ENCODE assay signal across 1 cellular context in genomic region chr20:290081-290831, GRCh38.
TF ChIP-seq lines count a peak whose summit lies in the region.

A gene with protein sequence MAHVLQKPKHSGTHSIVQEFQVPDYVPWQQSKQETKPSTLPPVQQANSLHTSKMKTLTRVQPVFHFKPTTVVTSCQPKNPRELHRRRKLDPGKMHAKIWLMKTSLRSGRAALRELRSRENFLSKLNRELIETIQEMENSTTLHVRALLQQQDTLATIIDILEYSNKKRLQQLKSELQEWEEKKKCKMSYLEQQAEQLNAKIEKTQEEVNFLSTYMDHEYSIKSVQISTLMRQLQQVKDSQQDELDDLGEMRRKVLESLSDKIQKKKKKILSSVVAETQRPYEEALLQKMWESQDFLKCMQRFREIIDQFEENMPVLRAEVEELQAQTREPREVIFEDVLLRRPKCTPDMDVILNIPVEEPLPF (minus strand): TSS chr20:290750. CDS start chr20:290610, 140 bp downstream.

TF ChIP-seq in HepG2, 621 proteins besides CTCF, POLR2A, EP300 and RAD21 (continued from another document and continues in another):
- TF ChIP-seq, protein P1, sequence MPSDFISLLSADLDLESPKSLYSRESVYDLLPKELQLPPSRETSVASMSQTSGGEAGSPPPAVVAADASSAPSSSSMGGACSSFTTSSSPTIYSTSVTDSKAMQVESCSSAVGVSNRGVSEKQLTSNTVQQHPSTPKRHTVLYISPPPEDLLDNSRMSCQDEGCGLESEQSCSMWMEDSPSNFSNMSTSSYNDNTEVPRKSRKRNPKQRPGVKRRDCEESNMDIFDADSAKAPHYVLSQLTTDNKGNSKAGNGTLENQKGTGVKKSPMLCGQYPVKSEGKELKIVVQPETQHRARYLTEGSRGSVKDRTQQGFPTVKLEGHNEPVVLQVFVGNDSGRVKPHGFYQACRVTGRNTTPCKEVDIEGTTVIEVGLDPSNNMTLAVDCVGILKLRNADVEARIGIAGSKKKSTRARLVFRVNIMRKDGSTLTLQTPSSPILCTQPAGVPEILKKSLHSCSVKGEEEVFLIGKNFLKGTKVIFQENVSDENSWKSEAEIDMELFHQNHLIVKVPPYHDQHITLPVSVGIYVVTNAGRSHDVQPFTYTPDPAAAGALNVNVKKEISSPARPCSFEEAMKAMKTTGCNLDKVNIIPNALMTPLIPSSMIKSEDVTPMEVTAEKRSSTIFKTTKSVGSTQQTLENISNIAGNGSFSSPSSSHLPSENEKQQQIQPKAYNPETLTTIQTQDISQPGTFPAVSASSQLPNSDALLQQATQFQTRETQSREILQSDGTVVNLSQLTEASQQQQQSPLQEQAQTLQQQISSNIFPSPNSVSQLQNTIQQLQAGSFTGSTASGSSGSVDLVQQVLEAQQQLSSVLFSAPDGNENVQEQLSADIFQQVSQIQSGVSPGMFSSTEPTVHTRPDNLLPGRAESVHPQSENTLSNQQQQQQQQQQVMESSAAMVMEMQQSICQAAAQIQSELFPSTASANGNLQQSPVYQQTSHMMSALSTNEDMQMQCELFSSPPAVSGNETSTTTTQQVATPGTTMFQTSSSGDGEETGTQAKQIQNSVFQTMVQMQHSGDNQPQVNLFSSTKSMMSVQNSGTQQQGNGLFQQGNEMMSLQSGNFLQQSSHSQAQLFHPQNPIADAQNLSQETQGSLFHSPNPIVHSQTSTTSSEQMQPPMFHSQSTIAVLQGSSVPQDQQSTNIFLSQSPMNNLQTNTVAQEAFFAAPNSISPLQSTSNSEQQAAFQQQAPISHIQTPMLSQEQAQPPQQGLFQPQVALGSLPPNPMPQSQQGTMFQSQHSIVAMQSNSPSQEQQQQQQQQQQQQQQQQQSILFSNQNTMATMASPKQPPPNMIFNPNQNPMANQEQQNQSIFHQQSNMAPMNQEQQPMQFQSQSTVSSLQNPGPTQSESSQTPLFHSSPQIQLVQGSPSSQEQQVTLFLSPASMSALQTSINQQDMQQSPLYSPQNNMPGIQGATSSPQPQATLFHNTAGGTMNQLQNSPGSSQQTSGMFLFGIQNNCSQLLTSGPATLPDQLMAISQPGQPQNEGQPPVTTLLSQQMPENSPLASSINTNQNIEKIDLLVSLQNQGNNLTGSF (CRISPR knock-in tag; IDR thresholded peaks at IDR 0.05): no peak
- no peak for TF ChIP-seq GATA4 (IDR thresholded peaks at IDR 0.05; ENCODE audit: borderline replicate concordance, low read depth)
- TF ChIP-seq NBN (conservative IDR thresholded peaks at IDR 0.05): no peak
- no peak; the same call in 1 of the 2 replicates for TF ChIP-seq ZNF274 (CRISPR knock-in tag; IDR thresholded peaks at IDR 0.05)
- no peak for TF ChIP-seq ZNF460 (CRISPR knock-in tag; IDR thresholded peaks at IDR 0.05; ENCODE audit: borderline replicate concordance)
- TF ChIP-seq BORCS8-MEF2B (CRISPR knock-in tag; IDR thresholded peaks at IDR 0.05): peak; percentile 82; the same call in 1 of the 2 replicates
- peak; percentile 86 for TF ChIP-seq PHF8 (CRISPR knock-in tag; IDR thresholded peaks at IDR 0.05)
- peak; percentile 24; the same call in 1 of the 2 replicates for TF ChIP-seq ZSCAN31 (CRISPR knock-in tag; IDR thresholded peaks at IDR 0.05; ENCODE audit: low read depth)
- TF ChIP-seq SIX1 (CRISPR knock-in tag; IDR thresholded peaks at IDR 0.05; ENCODE audit: borderline replicate concordance): no peak
- TF ChIP-seq ZNF891 (CRISPR knock-in tag; IDR thresholded peaks at IDR 0.05): no peak
- TF ChIP-seq GABPB1 (CRISPR knock-in tag; IDR thresholded peaks at IDR 0.05): peak; percentile 50
- TF ChIP-seq ZFP91 (CRISPR knock-in tag; IDR thresholded peaks at IDR 0.05; ENCODE audit: borderline replicate concordance): peak; percentile 40; the same call in 1 of the 2 replicates
- TF ChIP-seq, protein P2, sequence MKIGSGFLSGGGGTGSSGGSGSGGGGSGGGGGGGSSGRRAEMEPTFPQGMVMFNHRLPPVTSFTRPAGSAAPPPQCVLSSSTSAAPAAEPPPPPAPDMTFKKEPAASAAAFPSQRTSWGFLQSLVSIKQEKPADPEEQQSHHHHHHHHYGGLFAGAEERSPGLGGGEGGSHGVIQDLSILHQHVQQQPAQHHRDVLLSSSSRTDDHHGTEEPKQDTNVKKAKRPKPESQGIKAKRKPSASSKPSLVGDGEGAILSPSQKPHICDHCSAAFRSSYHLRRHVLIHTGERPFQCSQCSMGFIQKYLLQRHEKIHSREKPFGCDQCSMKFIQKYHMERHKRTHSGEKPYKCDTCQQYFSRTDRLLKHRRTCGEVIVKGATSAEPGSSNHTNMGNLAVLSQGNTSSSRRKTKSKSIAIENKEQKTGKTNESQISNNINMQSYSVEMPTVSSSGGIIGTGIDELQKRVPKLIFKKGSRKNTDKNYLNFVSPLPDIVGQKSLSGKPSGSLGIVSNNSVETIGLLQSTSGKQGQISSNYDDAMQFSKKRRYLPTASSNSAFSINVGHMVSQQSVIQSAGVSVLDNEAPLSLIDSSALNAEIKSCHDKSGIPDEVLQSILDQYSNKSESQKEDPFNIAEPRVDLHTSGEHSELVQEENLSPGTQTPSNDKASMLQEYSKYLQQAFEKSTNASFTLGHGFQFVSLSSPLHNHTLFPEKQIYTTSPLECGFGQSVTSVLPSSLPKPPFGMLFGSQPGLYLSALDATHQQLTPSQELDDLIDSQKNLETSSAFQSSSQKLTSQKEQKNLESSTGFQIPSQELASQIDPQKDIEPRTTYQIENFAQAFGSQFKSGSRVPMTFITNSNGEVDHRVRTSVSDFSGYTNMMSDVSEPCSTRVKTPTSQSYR (CRISPR knock-in tag; IDR thresholded peaks at IDR 0.05; ENCODE audit: borderline replicate concordance): peak; percentile 26; the same call in 1 of the 2 replicates
- TF ChIP-seq, protein P3, sequence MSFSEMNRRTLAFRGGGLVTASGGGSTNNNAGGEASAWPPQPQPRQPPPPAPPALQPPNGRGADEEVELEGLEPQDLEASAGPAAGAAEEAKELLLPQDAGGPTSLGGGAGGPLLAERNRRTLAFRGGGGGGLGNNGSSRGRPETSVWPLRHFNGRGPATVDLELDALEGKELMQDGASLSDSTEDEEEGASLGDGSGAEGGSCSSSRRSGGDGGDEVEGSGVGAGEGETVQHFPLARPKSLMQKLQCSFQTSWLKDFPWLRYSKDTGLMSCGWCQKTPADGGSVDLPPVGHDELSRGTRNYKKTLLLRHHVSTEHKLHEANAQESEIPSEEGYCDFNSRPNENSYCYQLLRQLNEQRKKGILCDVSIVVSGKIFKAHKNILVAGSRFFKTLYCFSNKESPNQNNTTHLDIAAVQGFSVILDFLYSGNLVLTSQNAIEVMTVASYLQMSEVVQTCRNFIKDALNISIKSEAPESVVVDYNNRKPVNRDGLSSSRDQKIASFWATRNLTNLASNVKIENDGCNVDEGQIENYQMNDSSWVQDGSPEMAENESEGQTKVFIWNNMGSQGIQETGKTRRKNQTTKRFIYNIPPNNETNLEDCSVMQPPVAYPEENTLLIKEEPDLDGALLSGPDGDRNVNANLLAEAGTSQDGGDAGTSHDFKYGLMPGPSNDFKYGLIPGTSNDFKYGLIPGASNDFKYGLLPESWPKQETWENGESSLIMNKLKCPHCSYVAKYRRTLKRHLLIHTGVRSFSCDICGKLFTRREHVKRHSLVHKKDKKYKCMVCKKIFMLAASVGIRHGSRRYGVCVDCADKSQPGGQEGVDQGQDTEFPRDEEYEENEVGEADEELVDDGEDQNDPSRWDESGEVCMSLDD (CRISPR knock-in tag; IDR thresholded peaks at IDR 0.05; ENCODE audit: borderline replicate concordance): no peak
- TF ChIP-seq ZBTB4 (CRISPR knock-in tag; IDR thresholded peaks at IDR 0.05; ENCODE audit: borderline replicate concordance): peak; percentile 39; the same call in 1 of the 2 replicates
- TF ChIP-seq, protein P4, sequence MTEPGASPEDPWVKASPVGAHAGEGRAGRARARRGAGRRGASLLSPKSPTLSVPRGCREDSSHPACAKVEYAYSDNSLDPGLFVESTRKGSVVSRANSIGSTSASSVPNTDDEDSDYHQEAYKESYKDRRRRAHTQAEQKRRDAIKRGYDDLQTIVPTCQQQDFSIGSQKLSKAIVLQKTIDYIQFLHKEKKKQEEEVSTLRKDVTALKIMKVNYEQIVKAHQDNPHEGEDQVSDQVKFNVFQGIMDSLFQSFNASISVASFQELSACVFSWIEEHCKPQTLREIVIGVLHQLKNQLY (CRISPR knock-in tag; IDR thresholded peaks at IDR 0.05): no peak
- 0 out of 2 replicates have a peak, but pooled peaks have one; percentile 63 for TF ChIP-seq SSRP1 (CRISPR knock-in tag; IDR thresholded peaks at IDR 0.05)
- TF ChIP-seq ZNF20 (CRISPR knock-in tag; IDR thresholded peaks at IDR 0.05): no peak
- no peak for TF ChIP-seq ZNF513 (CRISPR knock-in tag; conservative IDR thresholded peaks at IDR 0.05)
- peak; percentile 9; the same call in 1 of the 2 replicates for TF ChIP-seq SP2 (CRISPR knock-in tag; IDR thresholded peaks at IDR 0.05)
- TF ChIP-seq ZNF710 (CRISPR knock-in tag; IDR thresholded peaks at IDR 0.05; ENCODE audit: borderline replicate concordance): no peak; the same call in 1 of the 2 replicates
- TF ChIP-seq REPIN1 (CRISPR knock-in tag; IDR thresholded peaks at IDR 0.05; ENCODE audit: borderline replicate concordance, low read depth): no peak
- TF ChIP-seq, protein P5, sequence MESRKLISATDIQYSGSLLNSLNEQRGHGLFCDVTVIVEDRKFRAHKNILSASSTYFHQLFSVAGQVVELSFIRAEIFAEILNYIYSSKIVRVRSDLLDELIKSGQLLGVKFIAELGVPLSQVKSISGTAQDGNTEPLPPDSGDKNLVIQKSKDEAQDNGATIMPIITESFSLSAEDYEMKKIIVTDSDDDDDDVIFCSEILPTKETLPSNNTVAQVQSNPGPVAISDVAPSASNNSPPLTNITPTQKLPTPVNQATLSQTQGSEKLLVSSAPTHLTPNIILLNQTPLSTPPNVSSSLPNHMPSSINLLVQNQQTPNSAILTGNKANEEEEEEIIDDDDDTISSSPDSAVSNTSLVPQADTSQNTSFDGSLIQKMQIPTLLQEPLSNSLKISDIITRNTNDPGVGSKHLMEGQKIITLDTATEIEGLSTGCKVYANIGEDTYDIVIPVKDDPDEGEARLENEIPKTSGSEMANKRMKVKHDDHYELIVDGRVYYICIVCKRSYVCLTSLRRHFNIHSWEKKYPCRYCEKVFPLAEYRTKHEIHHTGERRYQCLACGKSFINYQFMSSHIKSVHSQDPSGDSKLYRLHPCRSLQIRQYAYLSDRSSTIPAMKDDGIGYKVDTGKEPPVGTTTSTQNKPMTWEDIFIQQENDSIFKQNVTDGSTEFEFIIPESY (CRISPR knock-in tag; IDR thresholded peaks at IDR 0.05): no peak
- TF ChIP-seq MXD3 (CRISPR knock-in tag; IDR thresholded peaks at IDR 0.05): no peak; the same call in 1 of the 2 replicates
- peak; percentile 52; the same call in 1 of the 2 replicates for TF ChIP-seq SMAD1 (CRISPR knock-in tag; IDR thresholded peaks at IDR 0.05; ENCODE audit: borderline replicate concordance, low read depth)
- no peak for TF ChIP-seq ZBTB3 (CRISPR knock-in tag; IDR thresholded peaks at IDR 0.05; ENCODE audit: borderline replicate concordance, low read depth)
